ENCODE assay signal across 29 cellular contexts in the genomic region with DNA sequence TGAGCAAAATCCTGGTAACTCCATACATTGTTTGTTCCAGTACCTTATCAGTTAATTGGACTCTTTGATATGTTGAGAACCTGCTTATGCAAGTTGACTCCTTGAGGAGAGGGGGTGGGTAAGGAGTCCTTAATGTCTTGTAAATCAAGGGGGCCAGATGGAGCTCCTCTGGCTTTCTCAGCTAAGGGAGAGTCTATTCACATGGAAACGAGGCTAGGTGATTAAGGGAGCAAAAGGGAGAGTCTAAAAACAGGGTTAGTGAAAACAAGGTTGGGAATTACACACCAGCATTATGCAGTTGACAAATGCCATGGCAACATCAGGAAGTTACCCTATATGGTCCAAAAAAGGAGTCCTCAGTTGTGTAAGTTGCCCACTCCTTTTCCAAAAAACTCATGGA.
"Had no signal": no experiment of that assay in that cellular context is flagged by ENCODE, and none has a peak within 500 bp of the region (broad histone marks: within the 10 kb centered on the region; RNA-seq: fewer than 3 reads in every experiment).

No MANE protein-coding gene starts in this region.

- H3K4me1 ChIP-seq: heart left ventricle, left lung, neural progenitor cell, right atrium auricular region, right lobe of liver, stomach, testis, thyroid gland, transverse colon, upper lobe of left lung had no signal

- H3K27me3 ChIP-seq: heart left ventricle, left lung, neural progenitor cell, neutrophil, right atrium auricular region, right lobe of liver, stomach, testis, thyroid gland, transverse colon, upper lobe of left lung had no signal

- H3K4me2 ChIP-seq: neural progenitor cell, smooth muscle cell had no signal

- H3K27me3 Mint-ChIP-seq: progenitor cell of endocrine pancreas; stimulated activated naive B cell treated with anti-CD40 and anti-IgM and Interleukin-4, amounts not matched to agents 10 μg/mL and 1 μg/mL and 100 μg/mL, for 72 hours had no signal

- H3K27ac Mint-ChIP-seq: immature natural killer cell; mesothelial cell of epicardium; naive B cell; natural killer cell; nephron progenitor cell; neural progenitor cell; progenitor cell of endocrine pancreas; stimulated activated naive B cell treated with anti-CD40 and anti-IgM and Interleukin-4, amounts not matched to agents 10 μg/mL and 1 μg/mL and 100 μg/mL, for 72 hours had no signal

- H3K9ac ChIP-seq: neural progenitor cell had no signal

- FAIRE-seq: islet of Langerhans, kidney had no signal

- H3K4me3 Mint-ChIP-seq: immature natural killer cell; mesothelial cell of epicardium; naive B cell; natural killer cell; nephron progenitor cell; neural progenitor cell; stimulated activated naive B cell treated with anti-CD40 and anti-IgM and Interleukin-4, amounts not matched to agents 10 μg/mL and 1 μg/mL and 100 μg/mL, for 72 hours had no signal

- H3K36me3 ChIP-seq: heart left ventricle, left lung, neural progenitor cell, neutrophil, right atrium auricular region, right lobe of liver, stomach, thyroid gland, transverse colon, upper lobe of left lung had no signal

- H3K4me1 Mint-ChIP-seq: immature natural killer cell; mesothelial cell of epicardium; naive B cell; natural killer cell; nephron progenitor cell; neural progenitor cell; stimulated activated naive B cell treated with anti-CD40 and anti-IgM and Interleukin-4, amounts not matched to agents 10 μg/mL and 1 μg/mL and 100 μg/mL, for 72 hours had no signal

- H2AFZ ChIP-seq: neural progenitor cell had no signal

- H3K27ac ChIP-seq: heart left ventricle, left lung, neural progenitor cell, neutrophil, right atrium auricular region, right lobe of liver, stomach, testis, thyroid gland, transverse colon, upper lobe of left lung had no signal

- H3K9me3 Mint-ChIP-seq: immature natural killer cell; mesothelial cell of epicardium; naive B cell; natural killer cell; nephron progenitor cell; neural progenitor cell; stimulated activated naive B cell treated with anti-CD40 and anti-IgM and Interleukin-4, amounts not matched to agents 10 μg/mL and 1 μg/mL and 100 μg/mL, for 72 hours had no signal

- DNase-seq: heart left ventricle; hypothalamus; immature natural killer cell; kidney; left colon; left lung; mesendoderm; naive B cell; natural killer cell; nephron progenitor cell; occipital lobe; right lobe of liver; stimulated activated CD4-positive, alpha-beta T cell treated with anti-CD3 and anti-CD28 coated beads, Interleukin-1b, Interleukin-23, amount 100 ng/mL, for 48 hours; stimulated activated CD4-positive, alpha-beta T cell treated with anti-CD3 and anti-CD28 coated beads, Interleukin-2, amount 100 ng/mL, for 48 hours; stimulated activated naive B cell treated with anti-CD40 and anti-IgM and Interleukin-4, amounts not matched to agents 10 μg/mL and 1 μg/mL and 100 μg/mL, for 72 hours; stimulated activated naive CD8-positive, alpha-beta T cell treated with anti-CD3 and anti-CD28 coated beads, Interleukin-15, Interleukin-2, amounts not matched to agents 100 U/mL and 50 U/mL, for 24 hours; stomach; testis; thyroid gland; transverse colon; upper lobe of left lung had no signal

- H3K9me3 ChIP-seq: heart left ventricle, left lung, neutrophil, right atrium auricular region, right lobe of liver, stomach, testis, thyroid gland, transverse colon, upper lobe of left lung had no signal

- ATAC-seq: heart left ventricle; left colon; left lung; natural killer cell; right lobe of liver; stimulated activated naive B cell treated with anti-CD40 and anti-IgM and Interleukin-4, amounts not matched to agents 10 μg/mL and 1 μg/mL and 100 μg/mL, for 72 hours; stimulated activated naive CD8-positive, alpha-beta T cell treated with anti-CD3 and anti-CD28 coated beads, Interleukin-15, Interleukin-2, amounts not matched to agents 100 U/mL and 50 U/mL, for 24 hours had no signal

- H3K4me3 ChIP-seq: heart left ventricle, left lung, lung, neural progenitor cell, right atrium auricular region, right lobe of liver, smooth muscle cell, stomach, testis, thyroid gland, transverse colon, upper lobe of left lung had no signal

- H3K36me3 Mint-ChIP-seq: immature natural killer cell; mesothelial cell of epicardium; naive B cell; natural killer cell; neural progenitor cell; stimulated activated naive B cell treated with anti-CD40 and anti-IgM and Interleukin-4, amounts not matched to agents 10 μg/mL and 1 μg/mL and 100 μg/mL, for 72 hours had no signal
